ENCODE assay signal across 23 cellular contexts in the genomic region with DNA sequence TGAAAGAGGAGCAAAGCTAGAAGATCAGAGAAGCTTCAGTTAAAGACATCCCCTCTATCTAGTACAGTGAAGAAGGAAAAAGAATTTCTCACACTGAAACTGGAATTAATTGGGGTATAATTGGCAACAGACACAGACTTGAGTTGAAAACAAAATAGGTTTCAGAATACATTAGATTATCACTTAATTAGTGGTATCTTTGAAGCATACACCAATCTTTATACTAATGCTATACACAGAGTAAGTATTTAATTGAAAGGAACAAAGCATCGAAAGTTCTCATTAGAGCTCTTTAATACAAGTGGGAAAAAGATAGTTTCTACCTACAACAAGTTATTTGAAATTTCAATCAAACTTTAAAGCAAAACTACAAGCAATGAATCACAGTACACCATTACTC.
"Had no signal": no experiment of that assay in that cellular context is flagged by ENCODE, and none has a peak within 500 bp of the region (broad histone marks: within the 10 kb centered on the region; RNA-seq: fewer than 3 reads in every experiment).

No MANE protein-coding gene starts in this region.

- H3K4me3 ChIP-seq: coronary artery, dorsolateral prefrontal cortex, esophagus muscularis mucosa, gastroesophageal sphincter, heart left ventricle, left lung, lower lobe of right lung, mucosa of descending colon had no signal

- H3K27me3 Mint-ChIP-seq: naive B cell had no signal

- H3K36me3 Mint-ChIP-seq: mesothelial cell of epicardium, naive B cell had no signal

- H3K9me3 ChIP-seq: esophagus muscularis mucosa, gastroesophageal sphincter, heart left ventricle, left lung, lower lobe of right lung, mucosa of descending colon had no signal

- H3K27ac ChIP-seq: coronary artery, dorsolateral prefrontal cortex, esophagus muscularis mucosa, foreskin keratinocyte, gastroesophageal sphincter, heart left ventricle, left lung, lower lobe of right lung had no signal

- H3K4me3 Mint-ChIP-seq: mesothelial cell of epicardium, naive B cell had no signal

- H3K27ac Mint-ChIP-seq: mesothelial cell of epicardium, naive B cell had no signal

- ATAC-seq: foreskin keratinocyte, gastroesophageal sphincter, heart left ventricle, left cardiac atrium, left lung, left ventricle myocardium superior, lower lobe of right lung, mucosa of descending colon had no signal

- H3K4me1 ChIP-seq: esophagus muscularis mucosa, gastroesophageal sphincter, left lung had no signal

- H3K27me3 ChIP-seq: dorsolateral prefrontal cortex, esophagus muscularis mucosa, foreskin keratinocyte, gastroesophageal sphincter, heart left ventricle, left lung had no signal

- H3K9me3 Mint-ChIP-seq: mesothelial cell of epicardium, naive B cell had no signal

- FAIRE-seq: colon, endothelial cell of umbilical vein, frontal cortex, islet of Langerhans, keratinocyte had no signal

- H3K36me3 ChIP-seq: esophagus muscularis mucosa, gastroesophageal sphincter, heart left ventricle, left lung, lower lobe of right lung had no signal

- DNase-seq: dermis blood vessel endothelial cell; dorsolateral prefrontal cortex; effector CD4-positive, alpha-beta T cell; effector memory CD4-positive, alpha-beta T cell; foreskin keratinocyte; heart left ventricle; hippocampal formation; left cardiac atrium; left lung; left ventricle myocardium superior; lower lobe of right lung; mesenchymal stem cell; mucosa of descending colon; naive B cell had no signal

- H3K4me1 Mint-ChIP-seq: naive B cell had no signal
